1 cellular context compared by ENCODE assay signal in genomic region chr5:72508241-72509170, GRCh38.
TF ChIP-seq lines count a peak whose summit lies in the region.

No MANE protein-coding gene starts in this region.

TF ChIP-seq in H1, 55 proteins besides CTCF, POLR2A, EP300 and RAD21:
- TF ChIP-seq TAF7 (optimal IDR thresholded peaks at IDR 0.05; ENCODE audit: borderline replicate concordance, low read depth, low read length), result no peak
- no peak for TF ChIP-seq RBBP5 (IDR thresholded peaks at IDR 0.05; ENCODE audit: borderline replicate concordance, low read depth, low read length)
- TF ChIP-seq NRF1 (IDR thresholded peaks at IDR 0.05; ENCODE audit: low read depth, low read length), result no peak
- TF ChIP-seq KDM4A (IDR thresholded peaks at IDR 0.05; ENCODE audit: low read depth, low read length, severe bottlenecking), result no peak
- TF ChIP-seq CHD1 (IDR thresholded peaks at IDR 0.05; ENCODE audit: low read depth, low read length), result no peak
- TF ChIP-seq SRF (IDR thresholded peaks at IDR 0.05; ENCODE audit: low read depth, low read length), result no peak
- TF ChIP-seq CHD2 (IDR thresholded peaks at IDR 0.05; ENCODE audit: low read length), result no peak
- no peak for TF ChIP-seq HDAC2 (IDR thresholded peaks at IDR 0.05; ENCODE audit: borderline replicate concordance in 1 of 2, low read depth in 2 of 2, low read length in 2 of 2)
- TF ChIP-seq POLR2AphosphoS5 (IDR thresholded peaks at IDR 0.05; ENCODE audit: low read depth, low read length), result no peak
- no peak for TF ChIP-seq FOSL1 (IDR thresholded peaks at IDR 0.05; ENCODE audit: insufficient read depth, low read depth, low read length)
- TF ChIP-seq HDAC6 (IDR thresholded peaks at IDR 0.05; ENCODE audit: low read depth, low read length), result no peak
- TF ChIP-seq ATF2 (IDR thresholded peaks at IDR 0.05; ENCODE audit: low read length), result no peak
- no peak for TF ChIP-seq SUZ12 (IDR thresholded peaks at IDR 0.05; ENCODE audit: low read length)
- TF ChIP-seq ASH2L (IDR thresholded peaks at IDR 0.05; ENCODE audit: low read length), result no peak
- no peak for TF ChIP-seq SAP30 (IDR thresholded peaks at IDR 0.05; ENCODE audit: insufficient read depth, insufficient replicate concordance, low read length)
- no peak for TF ChIP-seq CBX8 (IDR thresholded peaks at IDR 0.05; ENCODE audit: borderline replicate concordance, low read depth, low read length)
- TF ChIP-seq SP4 (IDR thresholded peaks at IDR 0.05; ENCODE audit: low read length), result no peak
- no peak for TF ChIP-seq BRCA1 (IDR thresholded peaks at IDR 0.05; ENCODE audit: low read depth, low read length)
- TF ChIP-seq GABPA (IDR thresholded peaks at IDR 0.05; ENCODE audit: borderline replicate concordance, insufficient read depth, low read length), result no peak
- no peak for TF ChIP-seq MAX (IDR thresholded peaks at IDR 0.05)
